ENCODE assay signal across 1 cellular context in the genomic region with DNA sequence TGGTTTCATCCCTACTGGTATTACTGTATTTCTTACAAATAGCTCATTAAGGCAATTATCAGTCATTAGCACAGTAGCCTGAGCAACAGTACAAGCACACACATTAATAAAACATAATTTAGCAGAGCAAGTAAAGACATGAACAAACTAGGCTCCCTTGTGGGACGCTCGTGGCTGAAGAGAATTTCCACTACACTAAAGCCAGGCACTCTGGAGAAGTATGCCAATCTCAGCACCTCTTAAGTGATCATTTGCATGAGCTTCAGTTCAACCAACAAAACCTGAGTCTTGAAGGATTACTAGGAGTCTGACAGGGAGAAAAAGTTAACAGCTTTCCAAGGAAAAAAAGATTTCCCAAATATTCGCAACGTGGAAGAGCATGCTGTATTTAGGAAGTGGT.
TF ChIP-seq lines count a peak whose summit lies in the region.

No MANE protein-coding gene starts in this region.

TF ChIP-seq in GM23338, 12 proteins besides CTCF, POLR2A, EP300 and RAD21 (continued from another document):
- TF ChIP-seq, protein P1, sequence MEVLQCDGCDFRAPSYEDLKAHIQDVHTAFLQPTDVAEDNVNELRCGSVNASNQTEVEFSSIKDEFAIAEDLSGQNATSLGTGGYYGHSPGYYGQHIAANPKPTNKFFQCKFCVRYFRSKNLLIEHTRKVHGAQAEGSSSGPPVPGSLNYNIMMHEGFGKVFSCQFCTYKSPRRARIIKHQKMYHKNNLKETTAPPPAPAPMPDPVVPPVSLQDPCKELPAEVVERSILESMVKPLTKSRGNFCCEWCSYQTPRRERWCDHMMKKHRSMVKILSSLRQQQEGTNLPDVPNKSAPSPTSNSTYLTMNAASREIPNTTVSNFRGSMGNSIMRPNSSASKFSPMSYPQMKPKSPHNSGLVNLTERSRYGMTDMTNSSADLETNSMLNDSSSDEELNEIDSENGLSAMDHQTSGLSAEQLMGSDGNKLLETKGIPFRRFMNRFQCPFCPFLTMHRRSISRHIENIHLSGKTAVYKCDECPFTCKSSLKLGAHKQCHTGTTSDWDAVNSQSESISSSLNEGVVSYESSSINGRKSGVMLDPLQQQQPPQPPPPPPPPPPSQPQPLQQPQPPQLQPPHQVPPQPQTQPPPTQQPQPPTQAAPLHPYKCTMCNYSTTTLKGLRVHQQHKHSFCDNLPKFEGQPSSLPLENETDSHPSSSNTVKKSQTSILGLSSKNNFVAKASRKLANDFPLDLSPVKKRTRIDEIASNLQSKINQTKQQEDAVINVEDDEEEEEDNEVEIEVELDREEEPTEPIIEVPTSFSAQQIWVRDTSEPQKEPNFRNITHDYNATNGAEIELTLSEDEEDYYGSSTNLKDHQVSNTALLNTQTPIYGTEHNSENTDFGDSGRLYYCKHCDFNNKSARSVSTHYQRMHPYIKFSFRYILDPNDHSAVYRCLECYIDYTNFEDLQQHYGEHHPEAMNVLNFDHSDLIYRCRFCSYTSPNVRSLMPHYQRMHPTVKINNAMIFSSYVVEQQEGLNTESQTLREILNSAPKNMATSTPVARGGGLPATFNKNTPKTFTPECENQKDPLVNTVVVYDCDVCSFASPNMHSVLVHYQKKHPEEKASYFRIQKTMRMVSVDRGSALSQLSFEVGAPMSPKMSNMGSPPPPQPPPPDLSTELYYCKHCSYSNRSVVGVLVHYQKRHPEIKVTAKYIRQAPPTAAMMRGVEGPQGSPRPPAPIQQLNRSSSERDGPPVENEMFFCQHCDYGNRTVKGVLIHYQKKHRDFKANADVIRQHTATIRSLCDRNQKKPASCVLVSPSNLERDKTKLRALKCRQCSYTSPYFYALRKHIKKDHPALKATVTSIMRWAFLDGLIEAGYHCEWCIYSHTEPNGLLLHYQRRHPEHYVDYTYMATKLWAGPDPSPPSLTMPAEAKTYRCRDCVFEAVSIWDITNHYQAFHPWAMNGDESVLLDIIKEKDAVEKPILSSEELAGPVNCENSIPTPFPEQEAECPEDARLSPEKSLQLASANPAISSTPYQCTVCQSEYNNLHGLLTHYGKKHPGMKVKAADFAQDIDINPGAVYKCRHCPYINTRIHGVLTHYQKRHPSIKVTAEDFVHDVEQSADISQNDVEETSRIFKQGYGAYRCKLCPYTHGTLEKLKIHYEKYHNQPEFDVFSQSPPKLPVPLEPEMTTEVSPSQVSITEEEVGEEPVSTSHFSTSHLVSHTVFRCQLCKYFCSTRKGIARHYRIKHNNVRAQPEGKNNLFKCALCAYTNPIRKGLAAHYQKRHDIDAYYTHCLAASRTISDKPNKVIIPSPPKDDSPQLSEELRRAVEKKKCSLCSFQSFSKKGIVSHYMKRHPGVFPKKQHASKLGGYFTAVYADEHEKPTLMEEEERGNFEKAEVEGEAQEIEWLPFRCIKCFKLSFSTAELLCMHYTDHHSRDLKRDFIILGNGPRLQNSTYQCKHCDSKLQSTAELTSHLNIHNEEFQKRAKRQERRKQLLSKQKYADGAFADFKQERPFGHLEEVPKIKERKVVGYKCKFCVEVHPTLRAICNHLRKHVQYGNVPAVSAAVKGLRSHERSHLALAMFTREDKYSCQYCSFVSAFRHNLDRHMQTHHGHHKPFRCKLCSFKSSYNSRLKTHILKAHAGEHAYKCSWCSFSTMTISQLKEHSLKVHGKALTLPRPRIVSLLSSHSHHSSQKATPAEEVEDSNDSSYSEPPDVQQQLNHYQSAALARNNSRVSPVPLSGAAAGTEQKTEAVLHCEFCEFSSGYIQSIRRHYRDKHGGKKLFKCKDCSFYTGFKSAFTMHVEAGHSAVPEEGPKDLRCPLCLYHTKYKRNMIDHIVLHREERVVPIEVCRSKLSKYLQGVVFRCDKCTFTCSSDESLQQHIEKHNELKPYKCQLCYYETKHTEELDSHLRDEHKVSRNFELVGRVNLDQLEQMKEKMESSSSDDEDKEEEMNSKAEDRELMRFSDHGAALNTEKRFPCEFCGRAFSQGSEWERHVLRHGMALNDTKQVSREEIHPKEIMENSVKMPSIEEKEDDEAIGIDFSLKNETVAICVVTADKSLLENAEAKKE (CRISPR knock-in tag; IDR thresholded peaks at IDR 0.05), result no peak
- TF ChIP-seq STAT1 (IDR thresholded peaks at IDR 0.05; ENCODE audit: unreplicated experiment) (no peak), CREB1 (CRISPR knock-in tag; IDR thresholded peaks at IDR 0.05; ENCODE audit: low read depth) (no peak), EZH2 (IDR thresholded peaks at IDR 0.05; ENCODE audit: low read depth, unreplicated experiment) (no peak), ZNF331 (CRISPR knock-in tag; IDR thresholded peaks at IDR 0.05; ENCODE audit: low read depth) (no peak)
- TF ChIP-seq, protein P2, sequence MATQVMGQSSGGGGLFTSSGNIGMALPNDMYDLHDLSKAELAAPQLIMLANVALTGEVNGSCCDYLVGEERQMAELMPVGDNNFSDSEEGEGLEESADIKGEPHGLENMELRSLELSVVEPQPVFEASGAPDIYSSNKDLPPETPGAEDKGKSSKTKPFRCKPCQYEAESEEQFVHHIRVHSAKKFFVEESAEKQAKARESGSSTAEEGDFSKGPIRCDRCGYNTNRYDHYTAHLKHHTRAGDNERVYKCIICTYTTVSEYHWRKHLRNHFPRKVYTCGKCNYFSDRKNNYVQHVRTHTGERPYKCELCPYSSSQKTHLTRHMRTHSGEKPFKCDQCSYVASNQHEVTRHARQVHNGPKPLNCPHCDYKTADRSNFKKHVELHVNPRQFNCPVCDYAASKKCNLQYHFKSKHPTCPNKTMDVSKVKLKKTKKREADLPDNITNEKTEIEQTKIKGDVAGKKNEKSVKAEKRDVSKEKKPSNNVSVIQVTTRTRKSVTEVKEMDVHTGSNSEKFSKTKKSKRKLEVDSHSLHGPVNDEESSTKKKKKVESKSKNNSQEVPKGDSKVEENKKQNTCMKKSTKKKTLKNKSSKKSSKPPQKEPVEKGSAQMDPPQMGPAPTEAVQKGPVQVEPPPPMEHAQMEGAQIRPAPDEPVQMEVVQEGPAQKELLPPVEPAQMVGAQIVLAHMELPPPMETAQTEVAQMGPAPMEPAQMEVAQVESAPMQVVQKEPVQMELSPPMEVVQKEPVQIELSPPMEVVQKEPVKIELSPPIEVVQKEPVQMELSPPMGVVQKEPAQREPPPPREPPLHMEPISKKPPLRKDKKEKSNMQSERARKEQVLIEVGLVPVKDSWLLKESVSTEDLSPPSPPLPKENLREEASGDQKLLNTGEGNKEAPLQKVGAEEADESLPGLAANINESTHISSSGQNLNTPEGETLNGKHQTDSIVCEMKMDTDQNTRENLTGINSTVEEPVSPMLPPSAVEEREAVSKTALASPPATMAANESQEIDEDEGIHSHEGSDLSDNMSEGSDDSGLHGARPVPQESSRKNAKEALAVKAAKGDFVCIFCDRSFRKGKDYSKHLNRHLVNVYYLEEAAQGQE (IDR thresholded peaks at IDR 0.05; ENCODE audit: unreplicated experiment), result no peak
